In genomic region chrX:100673397-100673953, GRCh38 we compare ENCODE assay signal across 21 cellular contexts. TPM values are rescaled to one million over a fixed set of nuclear protein-coding genes. Genes with fewer than 3 reads are reported as not detected.
DNase-seq lines count a peak whose midpoint lies in the region; ATAC-seq, FAIRE-seq and TF ChIP-seq lines count a peak whose summit lies in the region.
"Had no signal": no experiment of that assay in that cellular context is flagged by ENCODE, and none has a peak within 500 bp of the region (broad histone marks: within the 10 kb centered on the region; RNA-seq: fewer than 3 reads in every experiment).

No MANE protein-coding gene starts in this region.

- FAIRE-seq in GM12878 (lab: Jason Lieb, UNC), result no peak

- H3K4me3 ChIP-seq in SK-N-SH (ENCODE audit: low read depth in 2 of 2, low read length in 1 of 2) (no peak overlapping the region), GM12878 (no peak overlapping the region), subcutaneous abdominal adipose tissue (ENCODE audit: low read depth in 1 of 5, low read length in 5 of 5) (no peak overlapping the region)
- H3K4me3 ChIP-seq: Peyer's patch had no signal

- SMC1A ChIA-PET in GM12878 (lab: Charles Lee; ENCODE audit: uncharacterized antibody, unreplicated experiment), result interaction anchor here (1.6 kb wide), 1 partner anchor 14 kb away, joined by 5 read pairs; no protein-coding TSS in a partner anchor

- no peaks in the 10 kb centered on the region for H3F3A ChIP-seq in SK-N-SH (replicated peaks; ENCODE audit: insufficient read depth)

- DNase-seq in SK-N-SH, result no peak
- DNase-seq in GM12878 (ENCODE audit: low read depth, low spot score), result no peak
- DNase-seq in fibroblast of the conjunctiva (ENCODE audit: low read depth), result peak; percentile 60
- no peak for DNase-seq in C1 segment of cervical spinal cord (lab: John Stamatoyannopoulos, UW)
- DNase-seq in NCI-H524 treated with DMSO at 0.1 percent for 48 hours (lab: John Stamatoyannopoulos, UW), result no peak
- DNase-seq: activated CD8-positive, alpha-beta memory T cell treated with anti-CD3 and anti-CD28 coated beads, Interleukin-2, amount 10 ng/mL, durations not matched to agents 7 days and 5 days; activated naive CD4-positive, alpha-beta T cell; central memory CD4-positive, alpha-beta T cell; H7; hypothalamus; left ventricle myocardium superior; natural killer cell; NCI-H2029; NCI-H526 treated with DMSO at 0.1 percent for 48 hours; Peyer's patch; right cardiac atrium had no signal

- H3K9me2 ChIP-seq in SK-N-SH, result no peaks in the 10 kb centered on the region

- H3K9me3 ChIP-seq in SK-N-SH (no peaks in the 10 kb centered on the region), GM12878 (replicated peaks; ENCODE audit: control insufficient read depth, insufficient read depth, low read length) (no peaks in the 10 kb centered on the region), subcutaneous abdominal adipose tissue (ENCODE audit: control insufficient read depth in 5 of 5, low read length in 5 of 5) (no peaks in the 10 kb centered on the region)
- H3K9me3 ChIP-seq: Peyer's patch had no signal

- no peak overlapping the region for H3K27ac ChIP-seq in SK-N-SH (ENCODE audit: low read depth in 2 of 2, low read length in 1 of 2)
- H3K27ac ChIP-seq in GM12878 (ENCODE audit: control insufficient read depth, insufficient read depth), result no peak overlapping the region
- H3K27ac ChIP-seq in subcutaneous abdominal adipose tissue (ENCODE audit: low read depth, low read length), result peak overlapping the region; percentile 79
- H3K27ac ChIP-seq: 22Rv1 had no signal

- H3K4me2 ChIP-seq in SK-N-SH (no peak overlapping the region), GM12878 (ENCODE audit: control insufficient read depth, insufficient read depth) (no peak overlapping the region)

- H3K4me1 ChIP-seq in SK-N-SH (ENCODE audit: control insufficient read depth in 1 of 2, insufficient read depth in 2 of 2, low read depth in 1 of 2, low read length in 1 of 2) (no peaks in the 10 kb centered on the region), GM12878 (ENCODE audit: control insufficient read depth, insufficient read depth, low read length) (no peaks in the 10 kb centered on the region), subcutaneous abdominal adipose tissue (ENCODE audit: control insufficient read depth in 5 of 5, insufficient read depth in 5 of 5, low read length in 5 of 5) (peaks cover 0 to 22% (median 17%) of the 10 kb centered on the region in 5 donors)
- H3K4me1 ChIP-seq: Peyer's patch had no signal

- H3K9ac ChIP-seq in SK-N-SH, result no peak overlapping the region
- H3K9ac ChIP-seq in GM12878 (ENCODE audit: control insufficient read depth, insufficient read depth, low read length), result no peak overlapping the region
- peak overlapping the region in 2 of 5 donors; percentile 1 to 27 for H3K9ac ChIP-seq in subcutaneous abdominal adipose tissue (ENCODE audit: low read length in 5 of 5)

- no peaks in the 10 kb centered on the region; the same call in 1 of the 2 replicates for H3K27me3 ChIP-seq in SK-N-SH (ENCODE audit: insufficient read depth)
- no peaks in the 10 kb centered on the region for H3K27me3 ChIP-seq in GM12878 (replicated peaks in 1 of 2; ENCODE audit: control insufficient read depth in 2 of 2, insufficient read depth in 2 of 2, low read length in 1 of 2)
- peaks cover 0 to 16% (median 16%) of the 10 kb centered on the region in 5 donors for H3K27me3 ChIP-seq in subcutaneous abdominal adipose tissue (ENCODE audit: control insufficient read depth in 5 of 5, insufficient read depth in 4 of 5, low read length in 5 of 5)
- H3K27me3 ChIP-seq: Peyer's patch had no signal

- 36% methylated on average over 3 of the region's 3 CpGs for WGBS in SK-N-SH (ENCODE audit: low lambda C conversion rate)
- WGBS in GM12878 (ENCODE audit: insufficient coverage, insufficient replicate concordance, low lambda C conversion rate, missing lambda C conversion rate), result 7% methylated on average over 3 of the region's 3 CpGs

- H3K36me3 ChIP-seq in SK-N-SH (replicated peaks in 1 of 2; ENCODE audit: control insufficient read depth in 1 of 2, insufficient read depth in 2 of 2, low read length in 1 of 2) (no peaks in the 10 kb centered on the region), GM12878 (ENCODE audit: control insufficient read depth in 2 of 2, insufficient read depth in 2 of 2, low read length in 1 of 2) (no peaks in the 10 kb centered on the region), subcutaneous abdominal adipose tissue (ENCODE audit: control insufficient read depth in 5 of 5, insufficient read depth in 5 of 5, low read length in 5 of 5) (peaks cover 5 to 24% (median 14%) of the 10 kb centered on the region in 5 donors)
- H3K36me3 ChIP-seq: Peyer's patch had no signal

- ATAC-seq in SK-N-SH treated with all-trans-retinoic acid at 6 μM for 48 hours (no peak), GM12878 (no peak), GM19395 (IDR thresholded peaks at IDR 0.05; ENCODE audit: unreplicated experiment) (no peak)
- ATAC-seq: activated CD8-positive, alpha-beta memory T cell treated with anti-CD3 and anti-CD28 coated beads, Interleukin-2, amount 10 ng/mL, durations not matched to agents 7 days and 5 days; left ventricle myocardium superior; natural killer cell; right cardiac atrium; stimulated activated memory B cell treated with anti-CD40 and anti-IgM and Interleukin-4, amounts not matched to agents 10 μg/mL and 1 μg/mL and 100 μg/mL, for 72 hours had no signal

- H4K20me1 ChIP-seq in SK-N-SH (ENCODE audit: insufficient read depth) (no peaks in the 10 kb centered on the region), GM12878 (ENCODE audit: control insufficient read depth, insufficient read depth) (no peaks in the 10 kb centered on the region)

- in situ Hi-C loops in GM12878 (cut with MboI), result no loop called here

- RAD21 ChIA-PET in GM12878 (lab: Charles Lee; ENCODE audit: unreplicated experiment), result no interaction called here

- TF ChIP-seq RAD21 in SK-N-SH (IDR thresholded peaks at IDR 0.05; ENCODE audit: low read length) (no peak), GM12878 (IDR thresholded peaks at IDR 0.05; ENCODE audit: insufficient read depth, low read depth, low read length) (no peak)

- BruUV-seq in GM12878 (replicated peaks; lab: Mats Ljungman, UMichigan), result no TSS peak

- TF ChIP-seq POLR2A in GM12878 (IDR thresholded peaks at IDR 0.05; ENCODE audit: low read depth, low read length), result no peak

- intact Hi-C loops in GM12878 (cut with micrococcal nuclease; ENCODE audit: unreplicated experiment), result no loop called here

- CTCF ChIA-PET in SK-N-SH (lab: Yijun Ruan, JAX) (interaction anchor here (3.9 to 6.4 kb wide), 3 partner anchors 12 to 95 kb away, joined by 49 to 63 read pairs (median 61); no protein-coding TSS in a partner anchor), GM12878 (lab: Yijun Ruan, JAX) (interaction anchor here (1.0 to 7.7 kb wide), 4 partner anchors 12 to 93 kb away, joined by 3 to 86 read pairs (median 12); no protein-coding TSS in a partner anchor)

- TF ChIP-seq EP300 in SK-N-SH (IDR thresholded peaks at IDR 0.05; ENCODE audit: borderline replicate concordance in 1 of 2, low read depth in 1 of 2, low read length in 1 of 2) (no peak), GM12878 (IDR thresholded peaks at IDR 0.05; ENCODE audit: borderline replicate concordance in 1 of 2, control insufficient read depth in 1 of 2, low read depth in 2 of 2, low read length in 2 of 2) (no peak)

- H2AFZ ChIP-seq in SK-N-SH (ENCODE audit: low read depth) (no peak overlapping the region), GM12878 (ENCODE audit: control insufficient read depth, low read depth, low read length) (no peak overlapping the region)

- TF ChIP-seq CTCF in SK-N-SH (IDR thresholded peaks at IDR 0.05) (no peak), GM12878 (IDR thresholded peaks at IDR 0.05 in 2 of 3, conservative IDR thresholded peaks at IDR 0.05 in 1 of 3; ENCODE audit: control insufficient read depth in 2 of 3, extremely low read depth in 1 of 3, insufficient read depth in 1 of 3, low read depth in 3 of 3, low read length in 3 of 3) (no peak)

- H3K79me2 ChIP-seq in SK-N-SH (ENCODE audit: insufficient read depth) (no peaks in the 10 kb centered on the region), GM12878 (ENCODE audit: control insufficient read depth, insufficient read depth, low read length) (no peaks in the 10 kb centered on the region)

- POLR2A ChIA-PET in SK-N-SH (lab: Yijun Ruan, JAX) (no interaction called here), GM12878 (lab: Charles Lee) (no interaction called here)

RNA-seq across cellular contexts. Expression of gene SRPX2, which starts 29.5 kb away (rescaled TPM):
- 14.5 and 18.7 TPM in 2 replicates for polyA plus RNA-seq in SK-N-SH (2012; rRNA removed)
- 9.0 and 12.5 TPM in 2 replicates for polyA plus RNA-seq in SK-N-SH (2012; cell fraction: cytosol; rRNA removed)
- 24.8 and 28.9 TPM in 2 replicates for polyA plus RNA-seq in SK-N-SH (2012; cell fraction: nucleus; rRNA removed)
- total RNA-seq in GM12878 (2013; cell fraction: nucleolus; rRNA removed), result not detected in 2 replicates
- not detected in 2 replicates for total RNA-seq in GM12878 (2014; rRNA removed)
- not detected in 2 replicates for total RNA-seq in GM12878 (2014; rRNA removed; fragmentation: Illumina TruSeq; extraction: Trizol)
- total RNA-seq in GM12878 (2021), result not detected in 2 replicates
- not detected for polyA plus RNA-seq in GM12878 (2011; ENCODE audit: low read depth)
- not detected in 2 replicates for polyA plus RNA-seq in GM12878 (2011; rRNA removed)
- not detected in 2 replicates for polyA plus RNA-seq in GM12878 (2011; cell fraction: cytosol; rRNA removed)
- polyA plus RNA-seq in GM12878 (2011; cell fraction: nucleus; rRNA removed), result not detected in 2 replicates
- not detected in 2 replicates for polyA plus RNA-seq in GM12878 (2012)
- polyA plus RNA-seq in GM12878 (2014; fragmentation: Illumina TruSeq; extraction: Trizol), result not detected in 2 replicates
- polyA plus RNA-seq in GM12878 (2014; fragmentation: Nextera tagmentation; extraction: Ambion mirVana), result not detected
- polyA plus RNA-seq in GM12878 (2014; rRNA removed), result not detected in 2 replicates
- polyA plus RNA-seq in GM12878 (2016; fragmentation: Nextera tagmentation; extraction: Ambion mirVana), result not detected
- polyA minus RNA-seq in GM12878 (2011; rRNA and poly(A)+ RNA removed), result not detected in 2 replicates
- not detected in 2 replicates for polyA minus RNA-seq in GM12878 (2011; cell fraction: cytosol; rRNA and poly(A)+ RNA removed)
- not detected in 2 replicates for polyA minus RNA-seq in GM12878 (2011; cell fraction: nucleus; rRNA and poly(A)+ RNA removed)
- total RNA-seq: activated CD8-positive, alpha-beta memory T cell treated with anti-CD3 and anti-CD28 coated beads, Interleukin-2, amount 10 ng/mL, durations not matched to agents 7 days and 5 days; natural killer cell had no signal

RNA-seq across cellular contexts. Expression of gene TSPAN6, which starts 36.9 kb away (rescaled TPM):
- polyA plus RNA-seq in SK-N-SH (2012; rRNA removed) (20.9 and 21.7 TPM in 2 replicates), GM12878 (2011; rRNA removed) (0.05 and 0.06 TPM in 2 replicates), GM12878 (2014; fragmentation: Illumina TruSeq; extraction: Trizol) (0.19 TPM in 1 of 2 replicates, not detected in the other), GM12878 (2014; fragmentation: Nextera tagmentation; extraction: Ambion mirVana) (not detected), GM12878 (2014; rRNA removed) (0.08 TPM in 1 of 2 replicates, not detected in the other), GM12878 (2016; fragmentation: Nextera tagmentation; extraction: Ambion mirVana) (under 1 TPM in 1 of 2 experiments, not detected in 1; 0.10 TPM)
- polyA plus RNA-seq in SK-N-SH (2012; cell fraction: cytosol; rRNA removed), result 27.2 and 33.7 TPM in 2 replicates
- 9.1 and 13.6 TPM in 2 replicates for polyA plus RNA-seq in SK-N-SH (2012; cell fraction: nucleus; rRNA removed)
- not detected in 2 replicates for total RNA-seq in GM12878 (2013; cell fraction: nucleolus; rRNA removed)
- total RNA-seq in GM12878 (2014; rRNA removed) (not detected in 2 replicates), GM12878 (2014; rRNA removed; fragmentation: Illumina TruSeq; extraction: Trizol) (0.04 TPM in 1 of 2 replicates, not detected in the other), GM12878 (2021) (0.23 and 0.24 TPM in 2 replicates)
- polyA plus RNA-seq in GM12878 (2011; ENCODE audit: low read depth), result not detected
- polyA plus RNA-seq in GM12878 (2011; cell fraction: cytosol; rRNA removed), result 0.03 and 0.07 TPM in 2 replicates
- not detected in 2 replicates for polyA plus RNA-seq in GM12878 (2011; cell fraction: nucleus; rRNA removed)
- polyA plus RNA-seq in GM12878 (2012), result 0.08 TPM in 1 of 2 replicates, not detected in the other
- polyA minus RNA-seq in GM12878 (2011; rRNA and poly(A)+ RNA removed), result 0.10 TPM in 1 of 2 replicates, not detected in the other
- 0.83 TPM in 1 of 2 replicates, not detected in the other for polyA minus RNA-seq in GM12878 (2011; cell fraction: cytosol; rRNA and poly(A)+ RNA removed)
- 0.19 TPM in 1 of 2 replicates, not detected in the other for polyA minus RNA-seq in GM12878 (2011; cell fraction: nucleus; rRNA and poly(A)+ RNA removed)
- total RNA-seq: activated CD8-positive, alpha-beta memory T cell treated with anti-CD3 and anti-CD28 coated beads, Interleukin-2, amount 10 ng/mL, durations not matched to agents 7 days and 5 days; natural killer cell had no signal

RNA-seq across cellular contexts. Expression of gene SYTL4, which starts 58.4 kb away (rescaled TPM):
- polyA plus RNA-seq in SK-N-SH (2012; rRNA removed) (2.3 and 3.1 TPM in 2 replicates), GM12878 (2011; rRNA removed) (not detected in 2 replicates), GM12878 (2014; fragmentation: Illumina TruSeq; extraction: Trizol) (0.22 and 0.38 TPM in 2 replicates), GM12878 (2014; fragmentation: Nextera tagmentation; extraction: Ambion mirVana) (under 1 TPM; 0.13 to 0.29 TPM), GM12878 (2014; rRNA removed) (0.15 and 0.17 TPM in 2 replicates), GM12878 (2016; fragmentation: Nextera tagmentation; extraction: Ambion mirVana) (under 1 TPM in 1 of 2 experiments, not detected in 1; 0.07 TPM)
- 2.5 TPM in 2 replicates for polyA plus RNA-seq in SK-N-SH (2012; cell fraction: cytosol; rRNA removed)
- polyA plus RNA-seq in SK-N-SH (2012; cell fraction: nucleus; rRNA removed), result 3.1 and 5.7 TPM in 2 replicates
- total RNA-seq in GM12878 (2013; cell fraction: nucleolus; rRNA removed), result not detected in 2 replicates
- total RNA-seq in GM12878 (2014; rRNA removed) (0.11 and 0.22 TPM in 2 replicates), GM12878 (2014; rRNA removed; fragmentation: Illumina TruSeq; extraction: Trizol) (0.09 and 0.31 TPM in 2 replicates), GM12878 (2021) (0.74 TPM in 1 of 2 replicates, not detected in the other)
- not detected for polyA plus RNA-seq in GM12878 (2011; ENCODE audit: low read depth)
- 0.03 TPM in 1 of 2 replicates, not detected in the other for polyA plus RNA-seq in GM12878 (2011; cell fraction: cytosol; rRNA removed)
- not detected in 2 replicates for polyA plus RNA-seq in GM12878 (2011; cell fraction: nucleus; rRNA removed)
- 0.14 TPM in 1 of 2 replicates, not detected in the other for polyA plus RNA-seq in GM12878 (2012)
- not detected in 2 replicates for polyA minus RNA-seq in GM12878 (2011; rRNA and poly(A)+ RNA removed)
- not detected in 2 replicates for polyA minus RNA-seq in GM12878 (2011; cell fraction: cytosol; rRNA and poly(A)+ RNA removed)
- not detected in 2 replicates for polyA minus RNA-seq in GM12878 (2011; cell fraction: nucleus; rRNA and poly(A)+ RNA removed)
- total RNA-seq: activated CD8-positive, alpha-beta memory T cell treated with anti-CD3 and anti-CD28 coated beads, Interleukin-2, amount 10 ng/mL, durations not matched to agents 7 days and 5 days had no signal

Comparison
In these comparisons a context has a peak if more than half of its experiments do, and no peak if none do; other contexts are left out.
1. RNA of gene SRPX2, which starts 29.5 kb away (polyA plus RNA-seq): 9.0 to 28.9 TPM in SK-N-SH; not detected in GM12878; every median in the first group is over 4 times any median in the second.
2. RNA of gene TSPAN6, which starts 36.9 kb away (polyA plus RNA-seq): 9.1 to 33.7 TPM in SK-N-SH; 0.03 to 0.19 TPM in GM12878; every median in the first group is over 4 times any median in the second.
3. Of the 26 proteins assayed by ChIP-seq in both GM12878 and SK-N-SH: peak only in GM12878: none; only in SK-N-SH: USF1; in both: none; in neither: 25.